In the genomic region with DNA sequence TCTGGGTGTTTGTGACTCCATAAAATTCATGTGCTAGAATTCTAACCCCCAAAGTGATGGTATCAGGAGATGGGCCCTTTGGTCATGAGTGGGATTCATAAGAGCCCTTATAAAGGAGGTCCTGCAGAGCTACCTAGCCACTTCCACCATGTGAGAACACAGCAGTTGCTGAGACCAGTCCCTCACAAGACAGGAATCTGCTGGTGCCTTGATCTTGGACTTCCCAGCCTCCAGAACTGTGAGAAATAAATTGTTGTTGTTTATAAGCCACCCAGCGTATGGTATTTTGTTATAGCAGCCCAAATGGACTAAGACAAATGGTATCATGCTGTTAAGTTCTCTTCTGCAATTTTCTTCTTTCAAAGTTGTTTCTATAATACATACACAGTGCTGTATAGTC, we compare ENCODE assay signal across 16 cellular contexts. TPM values are rescaled to one million over a fixed set of nuclear protein-coding genes. Genes with fewer than 3 reads are reported as not detected.
"Had no signal": no experiment of that assay in that cellular context is flagged by ENCODE, and none has a peak within 500 bp of the region (broad histone marks: within the 10 kb centered on the region; RNA-seq: fewer than 3 reads in every experiment).

No MANE protein-coding gene starts in this region.

- H3K27ac ChIP-seq: breast epithelium, suprapubic skin had no signal

- H3K27ac Mint-ChIP-seq: activated naive CD8-positive, alpha-beta T cell treated with anti-CD3 and anti-CD28 coated beads, Interleukin-2, amount 10 ng/mL, durations not matched to agents 7 days and 5 days; activated T-cell treated with anti-CD3 and anti-CD28 coated beads, Interleukin-2, amount 50 U/mL, for 24 hours; T-helper 1 cell treated with Interleukin-12 subunit alpha and Interleukin-12 subunit beta and Interleukin-4 antibody, amounts not matched to agents 30 μg/mL and 1 μg/mL, for 36 hours had no signal

- H3K36me3 ChIP-seq: breast epithelium, suprapubic skin had no signal

- ATAC-seq: esophagus mucosa, left colon, sciatic nerve, SK-N-SH treated with all-trans-retinoic acid at 6 μM for 48 hours had no signal

- H3K4me3 Mint-ChIP-seq: T-helper 1 cell treated with Interleukin-12 subunit alpha and Interleukin-12 subunit beta and Interleukin-4 antibody, amounts not matched to agents 30 μg/mL and 1 μg/mL, for 36 hours had no signal

- H3K27me3 ChIP-seq: breast epithelium, dorsolateral prefrontal cortex, suprapubic skin had no signal

- H3K9me3 ChIP-seq: breast epithelium, suprapubic skin had no signal

- DNase-seq: activated CD4-positive, CD25-positive, alpha-beta regulatory T cell; activated gamma-delta T cell treated with Interleukin-2 at 50 U/mL for 16 hours; activated naive CD8-positive, alpha-beta T cell treated with anti-CD3 and anti-CD28 coated beads, Interleukin-2, amount 10 ng/mL, durations not matched to agents 7 days and 5 days; activated T-cell treated with anti-CD3 and anti-CD28 coated beads, Interleukin-2, amount 50 U/mL, for 24 hours; anterior cingulate cortex; dorsolateral prefrontal cortex; left colon; stimulated activated CD4-positive, alpha-beta T cell treated with anti-CD3 and anti-CD28 coated beads, Interleukin-2, amount 100 ng/mL, for 24 hours had no signal

- H3K9me3 Mint-ChIP-seq: activated T-cell treated with anti-CD3 and anti-CD28 coated beads, Interleukin-2, amount 50 U/mL, for 24 hours; T-helper 1 cell treated with Interleukin-12 subunit alpha and Interleukin-12 subunit beta and Interleukin-4 antibody, amounts not matched to agents 30 μg/mL and 1 μg/mL, for 36 hours had no signal

RNA-seq across cellular contexts. Expression of a gene that starts 1.5 kb away (rescaled TPM):
- total RNA-seq: lung microvascular endothelial cell had no signal

RNA-seq across cellular contexts. Expression of a gene that starts 13.4 kb away (rescaled TPM):
- total RNA-seq: activated naive CD8-positive, alpha-beta T cell treated with anti-CD3 and anti-CD28 coated beads, Interleukin-2, amount 10 ng/mL, durations not matched to agents 7 days and 5 days; esophagus mucosa; lung microvascular endothelial cell; ureter had no signal
